ENCODE assay signal across 8 cellular contexts in the genomic region with DNA sequence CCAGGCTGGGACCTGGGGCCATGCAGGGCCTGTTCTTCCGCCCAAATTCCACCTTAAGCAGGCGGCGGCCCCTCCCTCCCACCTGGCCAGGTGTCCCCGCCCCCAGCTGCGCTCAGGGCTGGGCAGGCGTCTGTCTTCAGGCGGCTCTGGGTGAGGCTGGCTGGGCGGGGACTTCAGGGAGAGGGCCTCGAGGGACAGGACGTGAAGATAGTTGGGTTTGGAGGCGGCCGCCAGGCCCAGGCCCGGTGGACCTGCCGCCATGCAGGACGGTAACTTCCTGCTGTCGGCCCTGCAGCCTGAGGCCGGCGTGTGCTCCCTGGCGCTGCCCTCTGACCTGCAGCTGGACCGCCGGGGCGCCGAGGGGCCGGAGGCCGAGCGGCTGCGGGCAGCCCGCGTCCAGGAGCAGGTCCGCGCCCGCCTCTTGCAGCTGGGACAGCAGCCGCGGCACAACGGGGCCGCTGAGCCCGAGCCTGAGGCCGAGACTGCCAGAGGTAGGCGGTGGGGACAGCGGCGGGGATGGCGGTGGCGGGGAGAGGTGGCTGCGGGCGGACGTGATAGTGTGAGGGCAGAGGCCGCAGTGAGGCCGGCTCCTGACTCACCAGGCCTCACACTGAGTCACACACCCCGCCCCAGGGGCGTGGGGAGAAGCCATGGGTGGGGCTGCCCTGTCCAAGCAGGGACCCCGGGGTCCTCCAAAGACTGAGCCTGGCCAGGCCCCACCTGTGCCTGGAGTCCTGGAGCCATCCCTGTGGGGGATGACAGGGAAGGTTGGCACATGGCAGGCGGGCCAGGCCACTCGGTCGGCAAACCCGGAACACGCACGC. TPM values are rescaled to one million over a fixed set of nuclear protein-coding genes. Genes with fewer than 3 reads are reported as not detected.
DNase-seq lines count a peak whose midpoint lies in the region; ATAC-seq and TF ChIP-seq lines count a peak whose summit lies in the region.

A gene with protein sequence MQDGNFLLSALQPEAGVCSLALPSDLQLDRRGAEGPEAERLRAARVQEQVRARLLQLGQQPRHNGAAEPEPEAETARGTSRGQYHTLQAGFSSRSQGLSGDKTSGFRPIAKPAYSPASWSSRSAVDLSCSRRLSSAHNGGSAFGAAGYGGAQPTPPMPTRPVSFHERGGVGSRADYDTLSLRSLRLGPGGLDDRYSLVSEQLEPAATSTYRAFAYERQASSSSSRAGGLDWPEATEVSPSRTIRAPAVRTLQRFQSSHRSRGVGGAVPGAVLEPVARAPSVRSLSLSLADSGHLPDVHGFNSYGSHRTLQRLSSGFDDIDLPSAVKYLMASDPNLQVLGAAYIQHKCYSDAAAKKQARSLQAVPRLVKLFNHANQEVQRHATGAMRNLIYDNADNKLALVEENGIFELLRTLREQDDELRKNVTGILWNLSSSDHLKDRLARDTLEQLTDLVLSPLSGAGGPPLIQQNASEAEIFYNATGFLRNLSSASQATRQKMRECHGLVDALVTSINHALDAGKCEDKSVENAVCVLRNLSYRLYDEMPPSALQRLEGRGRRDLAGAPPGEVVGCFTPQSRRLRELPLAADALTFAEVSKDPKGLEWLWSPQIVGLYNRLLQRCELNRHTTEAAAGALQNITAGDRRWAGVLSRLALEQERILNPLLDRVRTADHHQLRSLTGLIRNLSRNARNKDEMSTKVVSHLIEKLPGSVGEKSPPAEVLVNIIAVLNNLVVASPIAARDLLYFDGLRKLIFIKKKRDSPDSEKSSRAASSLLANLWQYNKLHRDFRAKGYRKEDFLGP (plus strand): TSS at position 176 of the 824 bp plus-strand sequence. CDS start 84 bp downstream, at position 260.

- peak within 1 kb of the TSS; percentile 90 for H3K27ac ChIP-seq in colonic mucosa
- no peak within 1 kb of the TSS for H3K27ac ChIP-seq in CD8-positive, alpha-beta T cell (ENCODE audit: low read depth, low read length)

- H3K27me3 Mint-ChIP-seq in activated T-helper 1 cell treated with anti-CD3 and anti-CD28 coated beads, Interleukin-12 subunit alpha, Interleukin-12 subunit beta, Interleukin-2, Interleukin-4 antibody, amounts not matched to agents 30 ng/mL and 10 ng/mL and 1 ng/mL, durations not matched to agents 14 hours and 24 hours and 36 hours (ENCODE audit: insufficient read depth), result peaks cover 3% of the 10 kb centered on the region
- no peaks in the 10 kb centered on the region for H3K27me3 Mint-ChIP-seq in CD8-positive, alpha-beta T cell (ENCODE audit: low read depth)
- no peaks in the 10 kb centered on the region for H3K27me3 Mint-ChIP-seq in stimulated activated naive CD8-positive, alpha-beta T cell treated with anti-CD3 and anti-CD28 coated beads, Interleukin-15, amount 100 ng/mL, for 72 hours

- H3K4me1 ChIP-seq in colonic mucosa, result no peaks in the 10 kb centered on the region
- H3K4me1 ChIP-seq in mucosa of descending colon (ENCODE audit: low read depth), result peaks cover 9% of the 10 kb centered on the region
- H3K4me1 ChIP-seq in CD8-positive, alpha-beta T cell (ENCODE audit: insufficient read depth, low read length), result peaks cover 6% of the 10 kb centered on the region

- H3K4me3 Mint-ChIP-seq in activated T-helper 1 cell treated with anti-CD3 and anti-CD28 coated beads, Interleukin-12 subunit alpha, Interleukin-12 subunit beta, Interleukin-2, Interleukin-4 antibody, amounts not matched to agents 30 ng/mL and 10 ng/mL and 1 ng/mL, durations not matched to agents 14 hours and 24 hours and 36 hours, result no peak within 1 kb of the TSS
- H3K4me3 Mint-ChIP-seq in CD8-positive, alpha-beta T cell, result no peak within 1 kb of the TSS
- H3K4me3 Mint-ChIP-seq in stimulated activated naive CD8-positive, alpha-beta T cell treated with anti-CD3 and anti-CD28 coated beads, Interleukin-15, amount 100 ng/mL, for 72 hours, result no peak within 1 kb of the TSS

- no peaks in the 10 kb centered on the region for H3K9me3 Mint-ChIP-seq in activated T-helper 1 cell treated with anti-CD3 and anti-CD28 coated beads, Interleukin-12 subunit alpha, Interleukin-12 subunit beta, Interleukin-2, Interleukin-4 antibody, amounts not matched to agents 30 ng/mL and 10 ng/mL and 1 ng/mL, durations not matched to agents 14 hours and 24 hours and 36 hours
- H3K9me3 Mint-ChIP-seq in CD8-positive, alpha-beta T cell, result no peaks in the 10 kb centered on the region
- peaks cover 4 to 7% of the 10 kb centered on the region in 2 donors for H3K9me3 Mint-ChIP-seq in stimulated activated naive CD8-positive, alpha-beta T cell treated with anti-CD3 and anti-CD28 coated beads, Interleukin-15, amount 100 ng/mL, for 72 hours

- TF ChIP-seq CTCF in colonic mucosa (IDR thresholded peaks at IDR 0.05), result no peak
- no peak for TF ChIP-seq CTCF in mucosa of descending colon (IDR thresholded peaks at IDR 0.05)
- TF ChIP-seq CTCF in CD8-positive, alpha-beta T cell (IDR thresholded peaks at IDR 0.05), result no peak

- H3K9ac ChIP-seq in colonic mucosa (ENCODE audit: low read depth in 2 of 2, low read length in 2 of 2), result peak within 1 kb of the TSS; percentile 73 to 86

- H3K36me3 ChIP-seq in colonic mucosa (no peaks in the 10 kb centered on the region), mucosa of descending colon (ENCODE audit: low read depth) (peaks cover 4% of the 10 kb centered on the region)
- no peaks in the 10 kb centered on the region for H3K36me3 ChIP-seq in CD8-positive, alpha-beta T cell (ENCODE audit: insufficient read depth, low read length)

- CTCF ChIA-PET in CD8-positive, alpha-beta T cell (lab: Charles Lee), result no interaction called here

- POLR2A ChIA-PET in CD8-positive, alpha-beta T cell (lab: Charles Lee), result no interaction called here

- ATAC-seq in mucosa of descending colon, result peak; percentile 90
- ATAC-seq in CD8-positive, alpha-beta T cell, result no peak
- ATAC-seq in stimulated activated naive CD8-positive, alpha-beta T cell treated with anti-CD3 and anti-CD28 coated beads, Interleukin-15, amount 100 ng/mL, for 72 hours, result no peak

- no peaks in the 10 kb centered on the region for H3K36me3 Mint-ChIP-seq in activated T-helper 1 cell treated with anti-CD3 and anti-CD28 coated beads, Interleukin-12 subunit alpha, Interleukin-12 subunit beta, Interleukin-2, Interleukin-4 antibody, amounts not matched to agents 30 ng/mL and 10 ng/mL and 1 ng/mL, durations not matched to agents 14 hours and 24 hours and 36 hours (ENCODE audit: low read depth)
- H3K36me3 Mint-ChIP-seq in CD8-positive, alpha-beta T cell, result no peaks in the 10 kb centered on the region

- H3K4me3 ChIP-seq in colonic mucosa (peak within 1 kb of the TSS; percentile 79), mucosa of descending colon (peak within 1 kb of the TSS; percentile 50)
- no peak within 1 kb of the TSS for H3K4me3 ChIP-seq in CD8-positive, alpha-beta T cell (ENCODE audit: low read depth, low read length)

- H3K27ac Mint-ChIP-seq in activated T-helper 1 cell treated with anti-CD3 and anti-CD28 coated beads, Interleukin-12 subunit alpha, Interleukin-12 subunit beta, Interleukin-2, Interleukin-4 antibody, amounts not matched to agents 30 ng/mL and 10 ng/mL and 1 ng/mL, durations not matched to agents 14 hours and 24 hours and 36 hours, result no peak within 1 kb of the TSS
- H3K27ac Mint-ChIP-seq in CD8-positive, alpha-beta T cell, result no peak within 1 kb of the TSS
- H3K27ac Mint-ChIP-seq in stimulated activated naive CD8-positive, alpha-beta T cell treated with anti-CD3 and anti-CD28 coated beads, Interleukin-15, amount 100 ng/mL, for 72 hours, result no peak within 1 kb of the TSS

- H3K27me3 ChIP-seq in colonic mucosa, result no peaks in the 10 kb centered on the region
- no peaks in the 10 kb centered on the region for H3K27me3 ChIP-seq in CD8-positive, alpha-beta T cell (ENCODE audit: insufficient read depth, low read length)

- intact Hi-C loops in colonic mucosa (cut with DNase I), result no loop called here
- intact Hi-C loops in mucosa of descending colon (cut with DNase I, micrococcal nuclease), result no loop called here
- intact Hi-C loops in activated T-helper 1 cell treated with anti-CD3 and anti-CD28 coated beads, Interleukin-12 subunit alpha, Interleukin-12 subunit beta, Interleukin-2, Interleukin-4 antibody, amounts not matched to agents 30 ng/mL and 10 ng/mL and 1 ng/mL, durations not matched to agents 14 hours and 24 hours and 36 hours (cut with micrococcal nuclease), result no loop called here
- intact Hi-C loops in CD8-positive, alpha-beta T cell (cut with DNase I, micrococcal nuclease), result no loop called here

- DNase-seq in AG08396 (ENCODE audit: low spot score) (peak; percentile 79), LoVo (ENCODE audit: low spot score) (peak; percentile 91), colonic mucosa (peak; percentile 94), mucosa of descending colon (peak; percentile 91 to 95 (median 95)), NCI-H446 treated with DMSO at 0.1 percent for 48 hours (lab: John Stamatoyannopoulos, UW) (no peak)
- no peak for DNase-seq in activated T-helper 1 cell treated with anti-CD3 and anti-CD28 coated beads, Interleukin-12 subunit alpha, Interleukin-12 subunit beta, Interleukin-2, Interleukin-4 antibody, amounts not matched to agents 30 ng/mL and 10 ng/mL and 1 ng/mL, durations not matched to agents 14 hours and 24 hours and 36 hours (ENCODE audit: low spot score)
- DNase-seq in CD8-positive, alpha-beta T cell, result no peak
- no peak for DNase-seq in stimulated activated naive CD8-positive, alpha-beta T cell treated with anti-CD3 and anti-CD28 coated beads, Interleukin-15, amount 100 ng/mL, for 72 hours

- H3K4me1 Mint-ChIP-seq in activated T-helper 1 cell treated with anti-CD3 and anti-CD28 coated beads, Interleukin-12 subunit alpha, Interleukin-12 subunit beta, Interleukin-2, Interleukin-4 antibody, amounts not matched to agents 30 ng/mL and 10 ng/mL and 1 ng/mL, durations not matched to agents 14 hours and 24 hours and 36 hours (ENCODE audit: low read depth), result no peaks in the 10 kb centered on the region
- peaks cover 3% of the 10 kb centered on the region for H3K4me1 Mint-ChIP-seq in CD8-positive, alpha-beta T cell (ENCODE audit: low read depth)
- peaks cover 18% of the 10 kb centered on the region for H3K4me1 Mint-ChIP-seq in stimulated activated naive CD8-positive, alpha-beta T cell treated with anti-CD3 and anti-CD28 coated beads, Interleukin-15, amount 100 ng/mL, for 72 hours

- no peaks in the 10 kb centered on the region for H3K9me3 ChIP-seq in colonic mucosa
- no peaks in the 10 kb centered on the region for H3K9me3 ChIP-seq in mucosa of descending colon
- no peaks in the 10 kb centered on the region for H3K9me3 ChIP-seq in CD8-positive, alpha-beta T cell (ENCODE audit: low read length)

RNA-seq across cellular contexts. Expression of the gene that starts here (rescaled TPM):
- 100 to 1,000 TPM; 167 to 247 TPM for total RNA-seq in colonic mucosa
- 100 to 1,000 TPM in 2 of 3 donors, 10 to 100 TPM in 1; 73.3 to 174 (median 143) TPM for total RNA-seq in mucosa of descending colon
- total RNA-seq in activated T-helper 1 cell treated with anti-CD3 and anti-CD28 coated beads, Interleukin-12 subunit alpha, Interleukin-12 subunit beta, Interleukin-2, Interleukin-4 antibody, amounts not matched to agents 30 ng/mL and 10 ng/mL and 1 ng/mL, durations not matched to agents 14 hours and 24 hours and 36 hours, result not detected in 2 replicates
- total RNA-seq in CD8-positive, alpha-beta T cell, result under 1 TPM in 1 of 2 experiments, not detected in 1; 0.62 TPM

Comparison
In these comparisons a context has a peak if more than half of its experiments do, and no peak if none do; other contexts are left out.
1. RNA of the gene that starts here (total RNA-seq): 167 to 247 TPM in colonic mucosa and 73.3 to 174 TPM in mucosa of descending colon; 0.62 TPM in CD8-positive, alpha-beta T cell and not detected in activated T-helper 1 cell treated with anti-CD3 and anti-CD28 coated beads, Interleukin-12 subunit alpha, Interleukin-12 subunit beta, Interleukin-2, Interleukin-4 antibody, amounts not matched to agents 30 ng/mL and 10 ng/mL and 1 ng/mL, durations not matched to agents 14 hours and 24 hours and 36 hours; every median in the first group is over 10 times any median in the second.
2. DNase-seq: peak in AG08396 (single experiment), LoVo (single experiment), colonic mucosa (single experiment) and mucosa of descending colon (3 of 3); none in NCI-H446 treated with DMSO at 0.1 percent for 48 hours (single experiment), activated T-helper 1 cell treated with anti-CD3 and anti-CD28 coated beads, Interleukin-12 subunit alpha, Interleukin-12 subunit beta, Interleukin-2, Interleukin-4 antibody, amounts not matched to agents 30 ng/mL and 10 ng/mL and 1 ng/mL, durations not matched to agents 14 hours and 24 hours and 36 hours (single experiment), CD8-positive, alpha-beta T cell (0 of 7) and stimulated activated naive CD8-positive, alpha-beta T cell treated with anti-CD3 and anti-CD28 coated beads, Interleukin-15, amount 100 ng/mL, for 72 hours (0 of 2).